ENCODE assay signal across 7 cellular contexts in the genomic region with DNA sequence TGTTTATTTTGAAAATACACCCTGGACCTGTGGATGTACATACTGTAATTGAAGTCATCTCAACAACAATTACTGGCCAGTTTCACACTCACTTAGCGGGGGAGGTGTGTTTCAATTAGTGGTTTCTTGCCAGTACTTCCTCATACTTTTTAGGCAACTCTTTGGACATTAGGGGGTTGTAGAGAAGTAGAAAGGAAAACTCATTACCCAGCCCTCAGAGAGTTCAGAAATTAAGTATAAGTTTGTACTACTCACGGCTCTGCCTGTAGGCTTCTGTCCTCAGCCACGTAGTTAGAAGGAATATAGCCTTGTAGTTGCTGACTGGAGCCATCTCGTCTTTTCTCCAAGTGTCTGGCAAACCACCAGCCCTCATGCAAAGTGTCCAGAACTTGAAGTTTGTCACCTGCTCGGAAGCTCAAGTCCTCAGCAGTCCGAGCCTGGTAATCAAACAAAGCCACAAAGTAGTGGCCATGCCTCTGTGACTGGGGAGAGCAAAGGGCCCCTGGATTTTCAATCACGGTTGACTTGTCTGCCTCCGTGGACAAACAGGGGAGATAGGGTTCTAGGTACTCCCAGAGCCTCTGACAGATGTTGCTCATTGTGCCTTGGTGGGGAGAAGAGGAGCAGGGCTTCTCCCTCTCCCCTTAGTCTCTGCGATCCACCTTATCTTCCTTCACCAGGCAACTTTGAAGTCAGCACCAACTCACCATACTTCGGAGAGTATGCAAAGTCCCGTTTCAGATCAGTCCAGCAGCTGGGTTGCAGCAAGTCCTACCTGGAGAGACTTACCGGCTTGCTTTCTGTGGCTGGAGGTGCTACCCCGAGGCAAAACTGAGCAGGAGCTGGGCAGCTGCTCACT. TPM values are rescaled to one million over a fixed set of nuclear protein-coding genes. Genes with fewer than 3 reads are reported as not detected.
DNase-seq lines count a peak whose midpoint lies in the region; ATAC-seq and TF ChIP-seq lines count a peak whose summit lies in the region.

No MANE protein-coding gene starts in this region.

- peaks cover 12% of the 10 kb centered on the region for H3K27me3 Mint-ChIP-seq in activated B cell treated with CpG ODN at 0.5 μM for 24 hours

- H3K4me1 ChIP-seq in mucosa of descending colon (ENCODE audit: low read depth) (no peaks in the 10 kb centered on the region), BE2C (no peaks in the 10 kb centered on the region)

- intact Hi-C loops in activated B cell treated with CpG ODN at 0.5 μM for 24 hours (cut with micrococcal nuclease) (no loop called here), mucosa of descending colon (cut with DNase I, micrococcal nuclease) (loop anchor here in 1 of 2 donors (5.0 kb wide), 1 partner anchor 48 kb away; no protein-coding TSS in a partner anchor)

- H3K4me3 ChIP-seq in mucosa of descending colon (peak overlapping the region; percentile 18), BE2C (ENCODE audit: low read depth, low read length) (no peak overlapping the region)

- POLR2A ChIA-PET in activated B cell treated with CpG ODN at 0.5 μM for 24 hours (lab: Charles Lee): no interaction called here

- ATAC-seq in GM19395 (IDR thresholded peaks at IDR 0.05; ENCODE audit: unreplicated experiment) (peak; percentile 75), HG03354 (IDR thresholded peaks at IDR 0.05; ENCODE audit: poor library complexity, severe bottlenecking, unreplicated experiment) (peak; percentile 80), activated B cell treated with CpG ODN at 0.5 μM for 24 hours (ENCODE audit: low read depth) (no peak), mucosa of descending colon (peak; percentile 65)

- H3K9me3 Mint-ChIP-seq in activated B cell treated with CpG ODN at 0.5 μM for 24 hours: no peaks in the 10 kb centered on the region

- no peak overlapping the region for H3K27ac Mint-ChIP-seq in activated B cell treated with CpG ODN at 0.5 μM for 24 hours

- TF ChIP-seq CTCF in activated B cell treated with CpG ODN at 0.5 μM for 24 hours (IDR thresholded peaks at IDR 0.05) (no peak), mucosa of descending colon (IDR thresholded peaks at IDR 0.05) (no peak), BE2C (IDR thresholded peaks at IDR 0.05; ENCODE audit: low read depth, low read length) (no peak)

- no peaks in the 10 kb centered on the region for H3K36me3 Mint-ChIP-seq in activated B cell treated with CpG ODN at 0.5 μM for 24 hours (ENCODE audit: low read depth)

- H3K27me3 ChIP-seq in BE2C: no peaks in the 10 kb centered on the region

- H3K4me3 Mint-ChIP-seq in activated B cell treated with CpG ODN at 0.5 μM for 24 hours: peak overlapping the region; percentile 56

- no peaks in the 10 kb centered on the region for H3K4me1 Mint-ChIP-seq in activated B cell treated with CpG ODN at 0.5 μM for 24 hours

- H3K36me3 ChIP-seq in mucosa of descending colon (ENCODE audit: low read depth) (no peaks in the 10 kb centered on the region), BE2C (no peaks in the 10 kb centered on the region)

- CTCF ChIA-PET in activated B cell treated with CpG ODN at 0.5 μM for 24 hours (lab: Charles Lee): interaction anchor here (1.0 to 1.2 kb wide), 3 partner anchors 41 to 49 kb away, joined by 3 read pairs; no protein-coding TSS in a partner anchor

- H3K9me3 ChIP-seq in mucosa of descending colon (no peaks in the 10 kb centered on the region), BE2C (no peaks in the 10 kb centered on the region)

- no peak for DNase-seq in activated B cell treated with CpG ODN at 0.5 μM for 24 hours
- DNase-seq in mucosa of descending colon: peak; percentile 43 to 60 (median 46)
- DNase-seq in activated CD8-positive, alpha-beta memory T cell treated with anti-CD3 and anti-CD28 coated beads for 24 hours: no peak
- DNase-seq in activated CD4-positive, alpha-beta T cell treated with anti-CD3 and anti-CD28 coated beads for 1 hour: no peak
- no peak for DNase-seq in BE2C

RNA-seq across cellular contexts. Expression of gene FRK, which starts 0.7 kb away (rescaled TPM):
- total RNA-seq in activated B cell treated with CpG ODN at 0.5 μM for 24 hours (0.31 and 0.37 TPM in 2 replicates), mucosa of descending colon (10 to 100 TPM in 2 of 3 donors, 1 to 10 TPM in 1; 8.0 to 25.8 (median 23.2) TPM)
- polyA plus RNA-seq in BE2C (2012; ENCODE audit: insufficient read depth, insufficient read length, low read depth): 0.05 TPM

RNA-seq across cellular contexts. Expression of gene NT5DC1, which starts 40.7 kb away (rescaled TPM):
- total RNA-seq in activated B cell treated with CpG ODN at 0.5 μM for 24 hours (59.9 and 61.6 TPM in 2 replicates), mucosa of descending colon (10 to 100 TPM; 32.6 to 49.6 (median 43.2) TPM)
- 6.9 TPM for polyA plus RNA-seq in BE2C (2012; ENCODE audit: insufficient read depth, insufficient read length, low read depth)

Comparison
In these comparisons a context has a peak if more than half of its experiments do, and no peak if none do; other contexts are left out.
1. DNase-seq: peak in mucosa of descending colon (3 of 3); none in activated B cell treated with CpG ODN at 0.5 μM for 24 hours (single experiment), activated CD8-positive, alpha-beta memory T cell treated with anti-CD3 and anti-CD28 coated beads for 24 hours (single experiment), activated CD4-positive, alpha-beta T cell treated with anti-CD3 and anti-CD28 coated beads for 1 hour (single experiment) and BE2C (single experiment).